8 cellular contexts compared by ENCODE assay signal in genomic region chr7:75485355-75485978, GRCh38. TPM values are rescaled to one million over a fixed set of nuclear protein-coding genes. Genes with fewer than 3 reads are reported as not detected.
A peak's percentile ranks its signal among the peaks of the same experiment; 100 is the strongest.
DNase-seq lines count a peak whose midpoint lies in the region; ATAC-seq and TF ChIP-seq lines count a peak whose summit lies in the region.
"Not testable (repeated sequence)": the region's sequence is repeated elsewhere in the genome, so short reads cannot be mapped to it uniquely, and the experiment has no call there.

No MANE protein-coding gene starts in this region.

- not testable (repeated sequence) for H3K9me3 ChIP-seq in OCI-LY7 (ENCODE audit: low read length); right cardiac atrium (ENCODE audit: control insufficient read depth, low read length)

- not testable (repeated sequence) for H3K4me1 ChIP-seq in OCI-LY7 (ENCODE audit: insufficient read depth, low read length, poor library complexity, severe bottlenecking); right cardiac atrium (ENCODE audit: control insufficient read depth, insufficient read depth, low read length)

- not testable (repeated sequence) for H3K27me3 ChIP-seq in right cardiac atrium (ENCODE audit: control insufficient read depth, insufficient read depth)

- peaks cover 18% of the 10 kb centered on the region for H3K36me3 ChIP-seq in OCI-LY7 (ENCODE audit: insufficient read depth, low read length)

- peak overlapping the region; percentile 70; the same call in 1 of the 2 replicates for H2AFZ ChIP-seq in OCI-LY7 (ENCODE audit: low read length)

- not testable (repeated sequence) for DNase-seq in CD14-positive monocyte (ENCODE audit: low spot score); OCI-LY7 (ENCODE audit: low spot score); natural killer cell
- DNase-seq in activated T-cell treated with anti-CD3 and anti-CD28 coated beads, Interleukin-2, amount 50 U/mL, for 1 hour: peak; percentile 17
- peak in 1 of 3 donors; percentile 50 for DNase-seq in right cardiac atrium
- peak; percentile 12 for DNase-seq in stimulated activated naive CD8-positive, alpha-beta T cell treated with anti-CD3 and anti-CD28 coated beads, Interleukin-15, Interleukin-2, amounts not matched to agents 100 U/mL and 50 U/mL, for 24 hours

- peaks cover 10 to 13% of the 10 kb centered on the region in 2 donors for H3K36me3 Mint-ChIP-seq in CD14-positive monocyte
- peaks cover 26% of the 10 kb centered on the region for H3K36me3 Mint-ChIP-seq in dendritic cell treated with granulocyte-macrophage colony-stimulating factor and Interleukin-4, amounts not matched to agents 40 ng/mL and 50 ng/mL, for 4 days (ENCODE audit: low read depth)
- H3K36me3 Mint-ChIP-seq in natural killer cell: not testable (repeated sequence)

- intact Hi-C loops in CD14-positive monocyte (cut with micrococcal nuclease); dendritic cell treated with granulocyte-macrophage colony-stimulating factor and Interleukin-4, amounts not matched to agents 40 ng/mL and 50 ng/mL, for 4 days (cut with micrococcal nuclease); right cardiac atrium (cut with DNase I); natural killer cell (cut with micrococcal nuclease): not testable (repeated sequence)
- intact Hi-C loops in OCI-LY7 (cut with micrococcal nuclease; ENCODE audit: unreplicated experiment): loop anchor here (5.0 kb wide), 1 partner anchor 42 kb away; no protein-coding TSS in a partner anchor

- H3K27ac ChIP-seq in OCI-LY7 (ENCODE audit: low read depth, low read length, poor library complexity, severe bottlenecking): peak overlapping the region; percentile 41
- H3K27ac ChIP-seq in right cardiac atrium (ENCODE audit: low read length): peak overlapping the region; percentile 92

- peak overlapping the region; percentile 80 for H3K4me3 ChIP-seq in OCI-LY7 (ENCODE audit: low read depth, low read length, poor library complexity, severe bottlenecking)
- peak overlapping the region; percentile 83 for H3K4me3 ChIP-seq in right cardiac atrium (ENCODE audit: low read length)

- H3K4me1 Mint-ChIP-seq in CD14-positive monocyte: peaks cover 11% of the 10 kb centered on the region
- H3K4me1 Mint-ChIP-seq in dendritic cell treated with granulocyte-macrophage colony-stimulating factor and Interleukin-4, amounts not matched to agents 40 ng/mL and 50 ng/mL, for 4 days (ENCODE audit: low read depth): peaks cover 22% of the 10 kb centered on the region
- H3K4me1 Mint-ChIP-seq in natural killer cell: peaks cover 4 to 19% of the 10 kb centered on the region in 2 donors

- WGBS in right cardiac atrium: 1% methylated on average over 32 of the region's 32 CpGs

- H4K20me1 ChIP-seq in OCI-LY7 (ENCODE audit: insufficient read depth, low read length): not testable (repeated sequence)

- peak overlapping the region; percentile 58 to 88 (median 82) for H3K27ac Mint-ChIP-seq in CD14-positive monocyte
- peak overlapping the region; percentile 86 for H3K27ac Mint-ChIP-seq in dendritic cell treated with granulocyte-macrophage colony-stimulating factor and Interleukin-4, amounts not matched to agents 40 ng/mL and 50 ng/mL, for 4 days
- H3K27ac Mint-ChIP-seq in natural killer cell: peak overlapping the region; percentile 61 to 89

- not testable (repeated sequence) for H3K9me3 Mint-ChIP-seq in CD14-positive monocyte; dendritic cell treated with granulocyte-macrophage colony-stimulating factor and Interleukin-4, amounts not matched to agents 40 ng/mL and 50 ng/mL, for 4 days; natural killer cell

- TF ChIP-seq CTCF in CD14-positive monocyte (IDR thresholded peaks at IDR 0.05); OCI-LY7 (conservative IDR thresholded peaks at IDR 0.05; ENCODE audit: low read length); natural killer cell (IDR thresholded peaks at IDR 0.05): not testable (repeated sequence)

- peak overlapping the region; percentile 62 for H3K4me2 ChIP-seq in OCI-LY7 (ENCODE audit: low read length)

- POLR2A ChIA-PET in OCI-LY7 (lab: Charles Lee): not testable (repeated sequence)

- ATAC-seq in HG02884 (IDR thresholded peaks at IDR 0.05; ENCODE audit: unreplicated experiment) (peak; percentile 20), right cardiac atrium (peak in 1 of 2 donors; percentile 12)
- ATAC-seq in natural killer cell; stimulated activated naive CD8-positive, alpha-beta T cell treated with anti-CD3 and anti-CD28 coated beads, Interleukin-15, Interleukin-2, amounts not matched to agents 100 U/mL and 50 U/mL, for 24 hours: not testable (repeated sequence)

- H3K79me2 ChIP-seq in OCI-LY7 (ENCODE audit: insufficient read depth, low read depth, low read length): peaks cover 20% of the 10 kb centered on the region; the same call in 1 of the 2 replicates

- CTCF ChIA-PET in OCI-LY7 (lab: Charles Lee; ENCODE audit: unreplicated experiment): not testable (repeated sequence)

- peak overlapping the region; percentile 91 to 97 for H3K4me3 Mint-ChIP-seq in CD14-positive monocyte
- peak overlapping the region; percentile 91 for H3K4me3 Mint-ChIP-seq in dendritic cell treated with granulocyte-macrophage colony-stimulating factor and Interleukin-4, amounts not matched to agents 40 ng/mL and 50 ng/mL, for 4 days
- H3K4me3 Mint-ChIP-seq in natural killer cell: peak overlapping the region; percentile 89

- not testable (repeated sequence) for H3K27me3 Mint-ChIP-seq in CD14-positive monocyte (ENCODE audit: low read depth in 3 of 3); dendritic cell treated with granulocyte-macrophage colony-stimulating factor and Interleukin-4, amounts not matched to agents 40 ng/mL and 50 ng/mL, for 4 days; natural killer cell (ENCODE audit: low read depth in 2 of 2)

- not testable (repeated sequence) for H3K9me2 ChIP-seq in OCI-LY7 (ENCODE audit: insufficient read depth, low read length)

- BruUV-seq in OCI-LY7 (replicated peaks; lab: Mats Ljungman, UMichigan): not testable (repeated sequence)

RNA-seq across cellular contexts. Expression of gene POM121C, which starts 0.6 kb away (rescaled TPM):
- polyA plus RNA-seq in CD14-positive monocyte (1 to 10 TPM; 2.2 to 3.9 TPM), right cardiac atrium (12.6 TPM)
- 17.0 and 19.9 TPM in 2 replicates for total RNA-seq in OCI-LY7 (2014; rRNA removed; shearing (Covaris generic))
- total RNA-seq in OCI-LY7 (2022) (97.4 and 101 TPM in 2 replicates), right cardiac atrium (10 to 100 TPM; 23.7 to 38.5 (median 29.2) TPM), natural killer cell (100 to 1,000 TPM; 108 to 136 (median 112) TPM)

RNA-seq across cellular contexts. Expression of gene SPDYE5, which starts 6.7 kb away (rescaled TPM):
- not detected for polyA plus RNA-seq in CD14-positive monocyte
- total RNA-seq in OCI-LY7 (2014; rRNA removed; shearing (Covaris generic)): 0.28 TPM in 1 of 2 replicates, not detected in the other
- not detected in 2 replicates for total RNA-seq in OCI-LY7 (2022)
- under 1 TPM in 1 of 4 donors, not detected in 3; 0.17 TPM for total RNA-seq in right cardiac atrium
- polyA plus RNA-seq in right cardiac atrium: not detected
- under 1 TPM in 1 of 3 donors, not detected in 2; 0.09 TPM for total RNA-seq in natural killer cell
